Comparison of ENCODE assay signal across 1 cellular context in the genomic region with DNA sequence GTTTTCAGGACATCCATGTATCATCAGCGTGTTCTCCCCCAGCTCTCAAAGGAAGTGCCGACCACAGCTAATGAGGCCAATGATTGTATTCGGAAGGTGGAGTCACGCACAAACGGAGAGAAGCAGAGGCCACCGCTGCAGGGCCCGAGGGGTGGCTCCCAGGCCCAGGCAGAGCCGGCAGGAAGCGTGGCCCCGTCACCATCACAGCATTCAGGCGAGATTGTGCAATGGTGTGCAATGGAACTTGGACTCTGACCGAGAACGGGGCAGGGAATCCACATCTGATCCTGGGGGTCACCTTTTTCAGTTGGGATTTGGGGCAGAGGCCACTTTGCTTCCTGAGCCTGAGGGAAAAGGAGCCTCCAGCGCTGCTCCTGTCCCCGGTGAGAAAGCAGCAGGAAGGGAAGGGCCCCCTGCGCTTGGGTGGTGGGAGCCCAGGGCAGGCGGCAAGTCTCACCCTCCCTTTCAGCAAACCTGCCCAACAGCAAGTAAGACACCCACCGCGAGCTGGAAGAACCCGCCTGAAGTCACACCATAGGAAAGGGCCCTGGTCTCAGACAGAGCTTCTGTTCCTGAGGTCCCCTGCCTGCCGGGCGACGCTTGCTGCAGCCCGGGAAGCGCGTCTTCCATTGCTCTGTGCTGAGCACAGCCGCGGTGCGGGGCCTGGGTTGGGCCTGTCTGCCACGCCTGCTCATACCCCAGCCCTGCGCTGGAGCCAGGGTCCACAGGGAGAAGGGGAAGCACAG.
A peak's percentile ranks its signal among the peaks of the same experiment; 100 is the strongest.
TF ChIP-seq lines count a peak whose summit lies in the region.

No MANE protein-coding gene starts in this region.

TF ChIP-seq in HepG2, 621 proteins besides CTCF, POLR2A, EP300 and RAD21 (continued from another document and continues in another):
- TF ChIP-seq, protein P1, sequence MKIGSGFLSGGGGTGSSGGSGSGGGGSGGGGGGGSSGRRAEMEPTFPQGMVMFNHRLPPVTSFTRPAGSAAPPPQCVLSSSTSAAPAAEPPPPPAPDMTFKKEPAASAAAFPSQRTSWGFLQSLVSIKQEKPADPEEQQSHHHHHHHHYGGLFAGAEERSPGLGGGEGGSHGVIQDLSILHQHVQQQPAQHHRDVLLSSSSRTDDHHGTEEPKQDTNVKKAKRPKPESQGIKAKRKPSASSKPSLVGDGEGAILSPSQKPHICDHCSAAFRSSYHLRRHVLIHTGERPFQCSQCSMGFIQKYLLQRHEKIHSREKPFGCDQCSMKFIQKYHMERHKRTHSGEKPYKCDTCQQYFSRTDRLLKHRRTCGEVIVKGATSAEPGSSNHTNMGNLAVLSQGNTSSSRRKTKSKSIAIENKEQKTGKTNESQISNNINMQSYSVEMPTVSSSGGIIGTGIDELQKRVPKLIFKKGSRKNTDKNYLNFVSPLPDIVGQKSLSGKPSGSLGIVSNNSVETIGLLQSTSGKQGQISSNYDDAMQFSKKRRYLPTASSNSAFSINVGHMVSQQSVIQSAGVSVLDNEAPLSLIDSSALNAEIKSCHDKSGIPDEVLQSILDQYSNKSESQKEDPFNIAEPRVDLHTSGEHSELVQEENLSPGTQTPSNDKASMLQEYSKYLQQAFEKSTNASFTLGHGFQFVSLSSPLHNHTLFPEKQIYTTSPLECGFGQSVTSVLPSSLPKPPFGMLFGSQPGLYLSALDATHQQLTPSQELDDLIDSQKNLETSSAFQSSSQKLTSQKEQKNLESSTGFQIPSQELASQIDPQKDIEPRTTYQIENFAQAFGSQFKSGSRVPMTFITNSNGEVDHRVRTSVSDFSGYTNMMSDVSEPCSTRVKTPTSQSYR (CRISPR knock-in tag; IDR thresholded peaks at IDR 0.05; ENCODE audit: borderline replicate concordance), result peak; percentile 51; the same call in 1 of the 2 replicates
- TF ChIP-seq, protein P2, sequence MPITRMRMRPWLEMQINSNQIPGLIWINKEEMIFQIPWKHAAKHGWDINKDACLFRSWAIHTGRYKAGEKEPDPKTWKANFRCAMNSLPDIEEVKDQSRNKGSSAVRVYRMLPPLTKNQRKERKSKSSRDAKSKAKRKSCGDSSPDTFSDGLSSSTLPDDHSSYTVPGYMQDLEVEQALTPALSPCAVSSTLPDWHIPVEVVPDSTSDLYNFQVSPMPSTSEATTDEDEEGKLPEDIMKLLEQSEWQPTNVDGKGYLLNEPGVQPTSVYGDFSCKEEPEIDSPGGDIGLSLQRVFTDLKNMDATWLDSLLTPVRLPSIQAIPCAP (CRISPR knock-in tag; IDR thresholded peaks at IDR 0.05; ENCODE audit: low read depth), result no peak
- TF ChIP-seq, protein P3, sequence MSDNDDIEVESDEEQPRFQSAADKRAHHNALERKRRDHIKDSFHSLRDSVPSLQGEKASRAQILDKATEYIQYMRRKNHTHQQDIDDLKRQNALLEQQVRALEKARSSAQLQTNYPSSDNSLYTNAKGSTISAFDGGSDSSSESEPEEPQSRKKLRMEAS (IDR thresholded peaks at IDR 0.05), result peak; percentile 42; the same call in 1 of the 2 replicates
- no peak for TF ChIP-seq NFIB (CRISPR knock-in tag; IDR thresholded peaks at IDR 0.05; ENCODE audit: borderline replicate concordance)
- TF ChIP-seq, protein P4, sequence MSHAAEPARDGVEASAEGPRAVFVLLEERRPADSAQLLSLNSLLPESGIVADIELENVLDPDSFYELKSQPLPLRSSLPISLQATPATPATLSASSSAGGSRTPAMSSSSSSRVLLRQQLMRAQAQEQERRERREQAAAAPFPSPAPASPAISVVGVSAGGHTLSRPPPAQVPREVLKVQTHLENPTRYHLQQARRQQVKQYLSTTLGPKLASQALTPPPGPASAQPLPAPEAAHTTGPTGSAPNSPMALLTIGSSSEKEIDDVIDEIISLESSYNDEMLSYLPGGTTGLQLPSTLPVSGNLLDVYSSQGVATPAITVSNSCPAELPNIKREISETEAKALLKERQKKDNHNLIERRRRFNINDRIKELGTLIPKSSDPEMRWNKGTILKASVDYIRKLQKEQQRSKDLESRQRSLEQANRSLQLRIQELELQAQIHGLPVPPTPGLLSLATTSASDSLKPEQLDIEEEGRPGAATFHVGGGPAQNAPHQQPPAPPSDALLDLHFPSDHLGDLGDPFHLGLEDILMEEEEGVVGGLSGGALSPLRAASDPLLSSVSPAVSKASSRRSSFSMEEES (CRISPR knock-in tag; IDR thresholded peaks at IDR 0.05), result 0 out of 2 replicates have a peak, but pooled peaks have one; percentile 17
- TF ChIP-seq RFXAP (CRISPR knock-in tag; IDR thresholded peaks at IDR 0.05; ENCODE audit: borderline replicate concordance), result no peak
- no peak for TF ChIP-seq ATAD3A (CRISPR knock-in tag; IDR thresholded peaks at IDR 0.05)
- TF ChIP-seq, protein P5, sequence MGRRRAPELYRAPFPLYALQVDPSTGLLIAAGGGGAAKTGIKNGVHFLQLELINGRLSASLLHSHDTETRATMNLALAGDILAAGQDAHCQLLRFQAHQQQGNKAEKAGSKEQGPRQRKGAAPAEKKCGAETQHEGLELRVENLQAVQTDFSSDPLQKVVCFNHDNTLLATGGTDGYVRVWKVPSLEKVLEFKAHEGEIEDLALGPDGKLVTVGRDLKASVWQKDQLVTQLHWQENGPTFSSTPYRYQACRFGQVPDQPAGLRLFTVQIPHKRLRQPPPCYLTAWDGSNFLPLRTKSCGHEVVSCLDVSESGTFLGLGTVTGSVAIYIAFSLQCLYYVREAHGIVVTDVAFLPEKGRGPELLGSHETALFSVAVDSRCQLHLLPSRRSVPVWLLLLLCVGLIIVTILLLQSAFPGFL (CRISPR knock-in tag; IDR thresholded peaks at IDR 0.05), result no peak
- TF ChIP-seq CBX5 (CRISPR knock-in tag; IDR thresholded peaks at IDR 0.05; ENCODE audit: borderline replicate concordance), result 0 out of 2 replicates have a peak, but pooled peaks have one; percentile 21
- peak; percentile 68; the same call in 1 of the 2 replicates for TF ChIP-seq RARA (CRISPR knock-in tag; IDR thresholded peaks at IDR 0.05)
- TF ChIP-seq, protein P6, sequence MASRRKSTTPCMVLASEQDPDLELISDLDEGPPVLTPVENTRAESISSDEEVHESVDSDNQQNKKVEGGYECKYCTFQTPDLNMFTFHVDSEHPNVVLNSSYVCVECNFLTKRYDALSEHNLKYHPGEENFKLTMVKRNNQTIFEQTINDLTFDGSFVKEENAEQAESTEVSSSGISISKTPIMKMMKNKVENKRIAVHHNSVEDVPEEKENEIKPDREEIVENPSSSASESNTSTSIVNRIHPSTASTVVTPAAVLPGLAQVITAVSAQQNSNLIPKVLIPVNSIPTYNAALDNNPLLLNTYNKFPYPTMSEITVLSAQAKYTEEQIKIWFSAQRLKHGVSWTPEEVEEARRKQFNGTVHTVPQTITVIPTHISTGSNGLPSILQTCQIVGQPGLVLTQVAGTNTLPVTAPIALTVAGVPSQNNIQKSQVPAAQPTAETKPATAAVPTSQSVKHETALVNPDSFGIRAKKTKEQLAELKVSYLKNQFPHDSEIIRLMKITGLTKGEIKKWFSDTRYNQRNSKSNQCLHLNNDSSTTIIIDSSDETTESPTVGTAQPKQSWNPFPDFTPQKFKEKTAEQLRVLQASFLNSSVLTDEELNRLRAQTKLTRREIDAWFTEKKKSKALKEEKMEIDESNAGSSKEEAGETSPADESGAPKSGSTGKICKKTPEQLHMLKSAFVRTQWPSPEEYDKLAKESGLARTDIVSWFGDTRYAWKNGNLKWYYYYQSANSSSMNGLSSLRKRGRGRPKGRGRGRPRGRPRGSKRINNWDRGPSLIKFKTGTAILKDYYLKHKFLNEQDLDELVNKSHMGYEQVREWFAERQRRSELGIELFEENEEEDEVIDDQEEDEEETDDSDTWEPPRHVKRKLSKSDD (CRISPR knock-in tag; IDR thresholded peaks at IDR 0.05; ENCODE audit: low read depth), result no peak
- TF ChIP-seq SPEN (CRISPR knock-in tag; IDR thresholded peaks at IDR 0.05; ENCODE audit: low read depth), result peak; percentile 72; the same call in 1 of the 2 replicates
- peak; percentile 24 for TF ChIP-seq RBM39 (IDR thresholded peaks at IDR 0.05; ENCODE audit: low read depth, low read length, poor library complexity, severe bottlenecking)
- peak; percentile 92 for TF ChIP-seq PPARG (CRISPR knock-in tag; conservative IDR thresholded peaks at IDR 0.05)
- TF ChIP-seq ZNF230 (CRISPR knock-in tag; IDR thresholded peaks at IDR 0.05), result no peak
- TF ChIP-seq, protein P7, sequence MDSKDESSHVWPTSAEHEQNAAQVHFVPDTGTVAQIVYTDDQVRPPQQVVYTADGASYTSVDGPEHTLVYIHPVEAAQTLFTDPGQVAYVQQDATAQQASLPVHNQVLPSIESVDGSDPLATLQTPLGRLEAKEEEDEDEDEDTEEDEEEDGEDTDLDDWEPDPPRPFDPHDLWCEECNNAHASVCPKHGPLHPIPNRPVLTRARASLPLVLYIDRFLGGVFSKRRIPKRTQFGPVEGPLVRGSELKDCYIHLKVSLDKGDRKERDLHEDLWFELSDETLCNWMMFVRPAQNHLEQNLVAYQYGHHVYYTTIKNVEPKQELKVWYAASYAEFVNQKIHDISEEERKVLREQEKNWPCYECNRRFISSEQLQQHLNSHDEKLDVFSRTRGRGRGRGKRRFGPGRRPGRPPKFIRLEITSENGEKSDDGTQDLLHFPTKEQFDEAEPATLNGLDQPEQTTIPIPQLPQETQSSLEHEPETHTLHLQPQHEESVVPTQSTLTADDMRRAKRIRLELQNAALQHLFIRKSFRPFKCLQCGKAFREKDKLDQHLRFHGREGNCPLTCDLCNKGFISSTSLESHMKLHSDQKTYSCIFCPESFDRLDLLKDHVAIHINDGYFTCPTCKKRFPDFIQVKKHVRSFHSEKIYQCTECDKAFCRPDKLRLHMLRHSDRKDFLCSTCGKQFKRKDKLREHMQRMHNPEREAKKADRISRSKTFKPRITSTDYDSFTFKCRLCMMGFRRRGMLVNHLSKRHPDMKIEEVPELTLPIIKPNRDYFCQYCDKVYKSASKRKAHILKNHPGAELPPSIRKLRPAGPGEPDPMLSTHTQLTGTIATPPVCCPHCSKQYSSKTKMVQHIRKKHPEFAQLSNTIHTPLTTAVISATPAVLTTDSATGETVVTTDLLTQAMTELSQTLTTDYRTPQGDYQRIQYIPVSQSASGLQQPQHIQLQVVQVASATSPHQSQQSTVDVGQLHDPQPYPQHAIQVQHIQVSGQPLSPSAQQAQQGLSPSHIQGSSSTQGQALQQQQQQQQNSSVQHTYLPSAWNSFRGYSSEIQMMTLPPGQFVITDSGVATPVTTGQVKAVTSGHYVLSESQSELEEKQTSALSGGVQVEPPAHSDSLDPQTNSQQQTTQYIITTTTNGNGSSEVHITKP (CRISPR knock-in tag; IDR thresholded peaks at IDR 0.05; ENCODE audit: low read depth), result peak; percentile 70
- peak; percentile 92 for TF ChIP-seq HNF4G (IDR thresholded peaks at IDR 0.05; ENCODE audit: borderline replicate concordance, low read depth, low read length)
- TF ChIP-seq HNF4G (CRISPR knock-in tag; IDR thresholded peaks at IDR 0.05; ENCODE audit: borderline replicate concordance, low read depth), result peak; percentile 94; the same call in 1 of the 2 replicates
- TF ChIP-seq, protein P8, sequence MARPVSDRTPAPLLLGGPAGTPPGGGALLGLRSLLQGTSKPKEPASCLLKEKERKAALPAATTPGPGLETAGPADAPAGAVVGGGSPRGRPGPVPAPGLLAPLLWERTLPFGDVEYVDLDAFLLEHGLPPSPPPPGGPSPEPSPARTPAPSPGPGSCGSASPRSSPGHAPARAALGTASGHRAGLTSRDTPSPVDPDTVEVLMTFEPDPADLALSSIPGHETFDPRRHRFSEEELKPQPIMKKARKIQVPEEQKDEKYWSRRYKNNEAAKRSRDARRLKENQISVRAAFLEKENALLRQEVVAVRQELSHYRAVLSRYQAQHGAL (CRISPR knock-in tag; IDR thresholded peaks at IDR 0.05; ENCODE audit: not compliant biosample characterization), result no peak
- TF ChIP-seq AGO1 (IDR thresholded peaks at IDR 0.05; ENCODE audit: low read depth, low read length, poor library complexity, severe bottlenecking), result no peak
- no peak for TF ChIP-seq BORCS8-MEF2B (CRISPR knock-in tag; IDR thresholded peaks at IDR 0.05)
- TF ChIP-seq HOXA3 (CRISPR knock-in tag; IDR thresholded peaks at IDR 0.05), result 0 out of 2 replicates have a peak, but pooled peaks have one; percentile 66
- no peak for TF ChIP-seq SP5 (CRISPR knock-in tag; IDR thresholded peaks at IDR 0.05; ENCODE audit: borderline replicate concordance, low read depth)
- peak; percentile 75 for TF ChIP-seq ZNF121 (CRISPR knock-in tag; IDR thresholded peaks at IDR 0.05)
